ENCODE assay signal across 8 cellular contexts in genomic region chr4:6327220-6327917, GRCh38. TPM values are rescaled to one million over a fixed set of nuclear protein-coding genes. Genes with fewer than 3 reads are reported as not detected.
DNase-seq lines count a peak whose midpoint lies in the region; ATAC-seq and TF ChIP-seq lines count a peak whose summit lies in the region.

No MANE protein-coding gene starts in this region.

- H3K27ac ChIP-seq in lung (ENCODE audit: low read depth in 1 of 2, low read length in 1 of 2): no peak overlapping the region

- H3K4me1 Mint-ChIP-seq in activated CD4-positive, alpha-beta memory T cell treated with anti-CD3 and anti-CD28 coated beads for 36 hours (ENCODE audit: low read depth): no peaks in the 10 kb centered on the region

- H3K4me3 Mint-ChIP-seq in activated CD4-positive, alpha-beta memory T cell treated with anti-CD3 and anti-CD28 coated beads for 36 hours: no peak overlapping the region

- peaks cover 0 to 14% of the 10 kb centered on the region in 2 donors for H3K4me1 ChIP-seq in lung (ENCODE audit: control insufficient read depth in 2 of 2, insufficient read depth in 2 of 2, low read length in 2 of 2)

- no peak overlapping the region for H3K4me3 ChIP-seq in lung

- peaks cover 30% of the 10 kb centered on the region for H3K27me3 Mint-ChIP-seq in activated CD4-positive, alpha-beta memory T cell treated with anti-CD3 and anti-CD28 coated beads for 36 hours

- H3K27me3 ChIP-seq in lung (ENCODE audit: control insufficient read depth, insufficient read depth): no peaks in the 10 kb centered on the region

- POLR2A ChIA-PET in activated CD4-positive, alpha-beta memory T cell treated with anti-CD3 and anti-CD28 coated beads for 36 hours (lab: Charles Lee): interaction anchor here (1.6 kb wide), 1 partner anchor 77 kb away, joined by 5 read pairs; no protein-coding TSS in a partner anchor

- peak; percentile 92 for TF ChIP-seq CTCF in GM12872 (IDR thresholded peaks at IDR 0.05; ENCODE audit: insufficient read depth, low read depth, low read length)
- peak; percentile 96 for TF ChIP-seq CTCF in lung (IDR thresholded peaks at IDR 0.05; ENCODE audit: control extremely low read depth, extremely low read depth)

- ATAC-seq in HG02885 (IDR thresholded peaks at IDR 0.05; ENCODE audit: poor library complexity, unreplicated experiment) (peak; percentile 75), lung (ENCODE audit: insufficient read depth, low FRiP score) (peak; percentile 81), GM21390 (IDR thresholded peaks at IDR 0.05; ENCODE audit: unreplicated experiment) (no peak)

- WGBS in lung, 2 donors: 13 to 14% methylated on average over 20 to 21 of the region's 21 CpGs

- peaks cover 0 to 3% of the 10 kb centered on the region in 2 donors for H3K9me3 ChIP-seq in lung (ENCODE audit: control insufficient read depth in 2 of 2, insufficient read depth in 1 of 2, low read length in 1 of 2)

- H3K36me3 Mint-ChIP-seq in activated CD4-positive, alpha-beta memory T cell treated with anti-CD3 and anti-CD28 coated beads for 36 hours: no peaks in the 10 kb centered on the region

- H3K27ac Mint-ChIP-seq in activated CD4-positive, alpha-beta memory T cell treated with anti-CD3 and anti-CD28 coated beads for 36 hours: no peak overlapping the region

- no peaks in the 10 kb centered on the region for H3K9me3 Mint-ChIP-seq in activated CD4-positive, alpha-beta memory T cell treated with anti-CD3 and anti-CD28 coated beads for 36 hours

- no peaks in the 10 kb centered on the region for H3K36me3 ChIP-seq in lung (ENCODE audit: control insufficient read depth in 2 of 2, insufficient read depth in 2 of 2, low read length in 2 of 2)

- peak; percentile 28 for DNase-seq in NCI-H460 (ENCODE audit: extremely low read depth, low read depth)
- peak; percentile 86 for DNase-seq in activated CD4-positive, alpha-beta memory T cell treated with anti-CD3 and anti-CD28 coated beads for 36 hours
- peak; percentile 85 for DNase-seq in dermis blood vessel endothelial cell
- peak; percentile 82 for DNase-seq in lung (ENCODE audit: low spot score)
- peak; percentile 72 for DNase-seq in stimulated activated CD8-positive, alpha-beta memory T cell treated with anti-CD3 and anti-CD28 coated beads, Interleukin-15, amount 100 ng/mL, for 1 hour (ENCODE audit: low read depth)

- CTCF ChIA-PET in activated CD4-positive, alpha-beta memory T cell treated with anti-CD3 and anti-CD28 coated beads for 36 hours (lab: Charles Lee): interaction anchor here (0.6 to 15.2 kb wide), 28 partner anchors 9 to 329 kb away, joined by 3 to 505 read pairs (median 5); partner anchors contain the start of genes JAKMIP1 and WFS1

- intact Hi-C loops in activated CD4-positive, alpha-beta memory T cell treated with anti-CD3 and anti-CD28 coated beads for 36 hours (cut with micrococcal nuclease): loop anchor here (1.0 to 5.0 kb wide), 4 partner anchors 60 to 329 kb away; partner anchors contain the start of gene WFS1

RNA-seq across cellular contexts. Expression of gene WFS1, which starts 57.7 kb away (rescaled TPM):
- total RNA-seq in NCI-H460 (2014; rRNA removed; shearing (Covaris generic)): 4.5 and 4.6 TPM in 2 replicates
- polyA plus RNA-seq in NCI-H460 (2014; cell fraction: nucleus; rRNA removed): 15.7 and 17.3 TPM in 2 replicates
- 1 to 10 TPM; 4.6 to 5.3 TPM for total RNA-seq in activated CD4-positive, alpha-beta memory T cell treated with anti-CD3 and anti-CD28 coated beads for 36 hours
- total RNA-seq in dermis blood vessel endothelial cell (74.7 and 116 TPM in 2 replicates), lung (10 to 100 TPM; 28.6 to 76.0 TPM)
- polyA plus RNA-seq in lung: 10 to 100 TPM; 26.5 to 31.7 TPM

Comparison
In these comparisons a context has a peak if more than half of its experiments do, and no peak if none do; other contexts are left out.
1. DNase-seq: peak in every context shown above with its lines; median percentile 86 in activated CD4-positive, alpha-beta memory T cell treated with anti-CD3 and anti-CD28 coated beads for 36 hours; 85 in dermis blood vessel endothelial cell; 82 in lung; 72 in stimulated activated CD8-positive, alpha-beta memory T cell treated with anti-CD3 and anti-CD28 coated beads, Interleukin-15, amount 100 ng/mL, for 1 hour; 28 in NCI-H460.